20 cellular contexts compared by ENCODE assay signal in the genomic region with DNA sequence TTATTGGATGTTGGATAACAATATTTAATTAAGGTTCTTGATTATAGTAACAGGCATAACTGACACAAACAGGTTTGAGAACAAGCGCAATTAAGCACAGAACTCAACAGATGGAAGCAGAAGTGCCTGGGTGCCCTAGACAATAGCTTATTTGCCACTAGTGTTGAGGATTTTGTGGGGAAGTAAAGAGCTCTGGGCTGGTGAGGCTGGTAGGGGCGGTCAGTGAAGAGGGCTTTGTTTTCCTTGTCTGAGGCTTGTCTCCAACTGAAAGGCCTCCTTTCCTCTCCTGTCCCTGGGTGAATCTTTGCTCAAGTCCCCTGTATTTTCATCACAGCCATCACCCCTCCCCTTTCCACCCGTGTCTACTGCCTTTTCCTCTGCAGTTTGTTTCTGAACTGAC.
DNase-seq lines count a peak whose midpoint lies in the region; ATAC-seq and TF ChIP-seq lines count a peak whose summit lies in the region.
"Had no signal": no experiment of that assay in that cellular context is flagged by ENCODE, and none has a peak within 500 bp of the region (broad histone marks: within the 10 kb centered on the region; RNA-seq: fewer than 3 reads in every experiment).

No MANE protein-coding gene starts in this region.

- H3K9me3 Mint-ChIP-seq in stimulated activated naive B cell treated with anti-CD40 and anti-IgM and Interleukin-4, amounts not matched to agents 10 μg/mL and 1 μg/mL and 100 μg/mL, for 72 hours: no peaks in the 10 kb centered on the region
- H3K9me3 Mint-ChIP-seq in T-helper 2 cell treated with Interferon-gamma antibody and Interleukin-4, amounts not matched to agents 5 μg/mL and 100 μg/mL, for 36 hours: no peaks in the 10 kb centered on the region
- H3K9me3 Mint-ChIP-seq: IgD-negative memory B cell; stimulated activated naive CD8-positive, alpha-beta T cell treated with anti-CD3 and anti-CD28 coated beads, Interleukin-15, amount 100 ng/mL, for 72 hours had no signal

- H3K79me2 ChIP-seq in MM.1S (ENCODE audit: low read length): peaks cover 19% of the 10 kb centered on the region; the same call in 1 of the 2 replicates

- no peak overlapping the region for H3K4me2 ChIP-seq in MM.1S (ENCODE audit: low read depth, low read length)

- H3K9me2 ChIP-seq in MM.1S (replicated peaks; ENCODE audit: insufficient read depth, low read length): no peaks in the 10 kb centered on the region

- no peak for TF ChIP-seq CTCF in MM.1S (IDR thresholded peaks at IDR 0.05; ENCODE audit: low read length)

- H2AFZ ChIP-seq in MM.1S (ENCODE audit: low read length): no peak overlapping the region

- no peaks in the 10 kb centered on the region for H3K9me3 ChIP-seq in MM.1S (replicated peaks; ENCODE audit: insufficient read depth, low read length)
- H3K9me3 ChIP-seq: HAP-1, SJCRH30 had no signal

- peaks cover 17 to 27% of the 10 kb centered on the region in 2 donors for H3K4me1 Mint-ChIP-seq in stimulated activated naive B cell treated with anti-CD40 and anti-IgM and Interleukin-4, amounts not matched to agents 10 μg/mL and 1 μg/mL and 100 μg/mL, for 72 hours
- H3K4me1 Mint-ChIP-seq in T-helper 2 cell treated with Interferon-gamma antibody and Interleukin-4, amounts not matched to agents 5 μg/mL and 100 μg/mL, for 36 hours (ENCODE audit: low read depth): peaks cover 12% of the 10 kb centered on the region

- no peaks in the 10 kb centered on the region for H3K27me3 ChIP-seq in MM.1S (replicated peaks; ENCODE audit: insufficient read depth, low read length)
- H3K27me3 ChIP-seq: SJCRH30 had no signal

- no peaks in the 10 kb centered on the region for H3K4me1 ChIP-seq in MM.1S (ENCODE audit: low read length)
- H3K4me1 ChIP-seq: HAP-1 had no signal

- H3K36me3 ChIP-seq in MM.1S (replicated peaks; ENCODE audit: insufficient read depth, low read length): no peaks in the 10 kb centered on the region
- H3K36me3 ChIP-seq: HAP-1, SJCRH30 had no signal

- H3K4me3 ChIP-seq in MM.1S (ENCODE audit: low read length): no peak overlapping the region
- H3K4me3 ChIP-seq: HAP-1, SJCRH30, skin epidermis had no signal

- H3K9ac ChIP-seq in MM.1S (ENCODE audit: low read length): no peak overlapping the region

- no peaks in the 10 kb centered on the region for H4K20me1 ChIP-seq in MM.1S (ENCODE audit: insufficient read depth, low read length)

- H3K4me3 Mint-ChIP-seq in stimulated activated naive B cell treated with anti-CD40 and anti-IgM and Interleukin-4, amounts not matched to agents 10 μg/mL and 1 μg/mL and 100 μg/mL, for 72 hours: no peak overlapping the region
- H3K4me3 Mint-ChIP-seq in T-helper 2 cell treated with Interferon-gamma antibody and Interleukin-4, amounts not matched to agents 5 μg/mL and 100 μg/mL, for 36 hours: no peak overlapping the region
- H3K4me3 Mint-ChIP-seq: IgD-negative memory B cell; stimulated activated naive CD8-positive, alpha-beta T cell treated with anti-CD3 and anti-CD28 coated beads, Interleukin-15, amount 100 ng/mL, for 72 hours had no signal

- H3K27ac Mint-ChIP-seq in stimulated activated naive B cell treated with anti-CD40 and anti-IgM and Interleukin-4, amounts not matched to agents 10 μg/mL and 1 μg/mL and 100 μg/mL, for 72 hours: peak overlapping the region; percentile 14
- no peak overlapping the region for H3K27ac Mint-ChIP-seq in T-helper 2 cell treated with Interferon-gamma antibody and Interleukin-4, amounts not matched to agents 5 μg/mL and 100 μg/mL, for 36 hours
- H3K27ac Mint-ChIP-seq: IgD-negative memory B cell; stimulated activated naive CD8-positive, alpha-beta T cell treated with anti-CD3 and anti-CD28 coated beads, Interleukin-15, amount 100 ng/mL, for 72 hours had no signal

- H3F3A ChIP-seq in MM.1S (ENCODE audit: insufficient read depth, low read length): no peaks in the 10 kb centered on the region

- H3K27me3 Mint-ChIP-seq in stimulated activated naive B cell treated with anti-CD40 and anti-IgM and Interleukin-4, amounts not matched to agents 10 μg/mL and 1 μg/mL and 100 μg/mL, for 72 hours: no peaks in the 10 kb centered on the region
- H3K27me3 Mint-ChIP-seq in T-helper 2 cell treated with Interferon-gamma antibody and Interleukin-4, amounts not matched to agents 5 μg/mL and 100 μg/mL, for 36 hours (ENCODE audit: low read depth): no peaks in the 10 kb centered on the region
- H3K27me3 Mint-ChIP-seq: IgD-negative memory B cell; stimulated activated naive CD8-positive, alpha-beta T cell treated with anti-CD3 and anti-CD28 coated beads, Interleukin-15, amount 100 ng/mL, for 72 hours had no signal

- ATAC-seq in stimulated activated naive B cell treated with anti-CD40 and anti-IgM and Interleukin-4, amounts not matched to agents 10 μg/mL and 1 μg/mL and 100 μg/mL, for 72 hours (replicated peaks): no peak
- no peak for ATAC-seq in GM18502 (IDR thresholded peaks at IDR 0.05; ENCODE audit: poor library complexity, unreplicated experiment)
- ATAC-seq: stimulated activated naive CD8-positive, alpha-beta T cell treated with anti-CD3 and anti-CD28 coated beads, Interleukin-15, amount 100 ng/mL, for 72 hours had no signal

- H3K36me3 Mint-ChIP-seq in stimulated activated naive B cell treated with anti-CD40 and anti-IgM and Interleukin-4, amounts not matched to agents 10 μg/mL and 1 μg/mL and 100 μg/mL, for 72 hours: peaks cover 0 to 11% of the 10 kb centered on the region in 2 donors
- no peaks in the 10 kb centered on the region for H3K36me3 Mint-ChIP-seq in T-helper 2 cell treated with Interferon-gamma antibody and Interleukin-4, amounts not matched to agents 5 μg/mL and 100 μg/mL, for 36 hours (ENCODE audit: low read depth)

- DNase-seq in NCI-H1092 treated with DMSO at 0.1 percent for 48 hours (lab: John Stamatoyannopoulos, UW) (peak; percentile 29), NCI-H1092 (lab: John Stamatoyannopoulos, UW) (no peak), NCI-H82 treated with DMSO at 0.1 percent for 48 hours (lab: John Stamatoyannopoulos, UW; ENCODE audit: unreplicated experiment) (peak; percentile 47), hippocampal formation (lab: John Stamatoyannopoulos, UW) (peak; percentile 34 to 53), MM.1S (no peak)
- DNase-seq in stimulated activated naive B cell treated with anti-CD40 and anti-IgM and Interleukin-4, amounts not matched to agents 10 μg/mL and 1 μg/mL and 100 μg/mL, for 72 hours: no peak
- no peak for DNase-seq in T-helper 2 cell treated with Interferon-gamma antibody and Interleukin-4, amounts not matched to agents 5 μg/mL and 100 μg/mL, for 36 hours (ENCODE audit: low spot score)
- DNase-seq: 8988T; activated CD4-positive, alpha-beta T cell treated with anti-CD3 and anti-CD28 coated beads for 48 hours; activated naive CD4-positive, alpha-beta T cell treated with anti-CD3 and anti-CD28 coated beads, Interleukin-2, amount 50 U/mL, for 16 hours; foreskin fibroblast; mesendoderm; NCI-H1930; stimulated activated naive CD8-positive, alpha-beta T cell treated with anti-CD3 and anti-CD28 coated beads, Interleukin-15, amount 100 ng/mL, for 72 hours had no signal

- H3K27ac ChIP-seq in MM.1S (ENCODE audit: low read length): no peak overlapping the region
- H3K27ac ChIP-seq: C4-2B, SJCRH30 had no signal

Comparison
In these comparisons a context has a peak if more than half of its experiments do, and no peak if none do; other contexts are left out.
1. DNase-seq: peak in NCI-H1092 treated with DMSO at 0.1 percent for 48 hours (single experiment), NCI-H82 treated with DMSO at 0.1 percent for 48 hours (single experiment) and hippocampal formation (2 of 2); none in NCI-H1092 (single experiment), stimulated activated naive B cell treated with anti-CD40 and anti-IgM and Interleukin-4, amounts not matched to agents 10 μg/mL and 1 μg/mL and 100 μg/mL, for 72 hours (single experiment), MM.1S (single experiment) and T-helper 2 cell treated with Interferon-gamma antibody and Interleukin-4, amounts not matched to agents 5 μg/mL and 100 μg/mL, for 36 hours (single experiment).